Comparison of ENCODE assay signal across 15 cellular contexts in genomic region chr1:46990541-46990940, GRCh38. TPM values are rescaled to one million over a fixed set of nuclear protein-coding genes. Genes with fewer than 3 reads are reported as not detected.
"Had no signal": no experiment of that assay in that cellular context is flagged by ENCODE, and none has a peak within 500 bp of the region (broad histone marks: within the 10 kb centered on the region; RNA-seq: fewer than 3 reads in every experiment).

No MANE protein-coding gene starts in this region.

RNA-seq across cellular contexts. Expression of gene CYP4X1, which starts 32.9 kb away (rescaled TPM):
- total RNA-seq: activated naive CD4-positive, alpha-beta T cell treated with anti-CD3 and anti-CD28 coated beads for 36 hours; activated naive CD4-positive, alpha-beta T cell treated with anti-CD3 and anti-CD28 coated beads, Interleukin-2, amount 50 U/mL, for 72 hours; activated naive CD8-positive, alpha-beta T cell treated with anti-CD3 and anti-CD28 coated beads for 36 hours; activated naive CD8-positive, alpha-beta T cell treated with anti-CD3 and anti-CD28 coated beads, Interleukin-2, amount 10 ng/mL, durations not matched to agents 7 days and 5 days; activated T-cell treated with anti-CD3 and anti-CD28 coated beads, Interleukin-2, amount 50 U/mL, for 4 hours; activated T-cell treated with anti-CD3 and anti-CD28 coated beads, Interleukin-2, amount 50 U/mL, for 72 hours; activated T-helper 1 cell treated with anti-CD3 and anti-CD28 coated beads, Interleukin-12 subunit alpha, Interleukin-12 subunit beta, Interleukin-2, Interleukin-4 antibody, amounts not matched to agents 30 ng/mL and 10 ng/mL and 1 ng/mL, durations not matched to agents 14 hours and 24 hours and 36 hours; activated T-helper 17 cell treated with anti-CD3 and anti-CD28 coated beads, Interleukin-2, amount 50 U/mL, for 72 hours; activated T-helper 2 cell treated with anti-CD3 and anti-CD28 coated beads, Interferon-gamma antibody, Interleukin-2, Interleukin-4, amounts not matched to agents 10 μg/mL and 5 μg/mL and 100 μg/mL, durations not matched to agents 14 hours and 24 hours and 36 hours; astrocyte had no signal

RNA-seq across cellular contexts. Expression of gene CYP4A11, which starts 49.3 kb away (rescaled TPM):
- total RNA-seq: activated naive CD4-positive, alpha-beta T cell treated with anti-CD3 and anti-CD28 coated beads for 36 hours; activated naive CD4-positive, alpha-beta T cell treated with anti-CD3 and anti-CD28 coated beads, Interleukin-2, amount 50 U/mL, for 72 hours; activated naive CD8-positive, alpha-beta T cell treated with anti-CD3 and anti-CD28 coated beads for 36 hours; activated naive CD8-positive, alpha-beta T cell treated with anti-CD3 and anti-CD28 coated beads, Interleukin-2, amount 10 ng/mL, durations not matched to agents 7 days and 5 days; activated T-cell treated with anti-CD3 and anti-CD28 coated beads, Interleukin-2, amount 50 U/mL, for 72 hours; activated T-helper 1 cell treated with anti-CD3 and anti-CD28 coated beads, Interleukin-12 subunit alpha, Interleukin-12 subunit beta, Interleukin-2, Interleukin-4 antibody, amounts not matched to agents 30 ng/mL and 10 ng/mL and 1 ng/mL, durations not matched to agents 14 hours and 24 hours and 36 hours; activated T-helper 17 cell treated with anti-CD3 and anti-CD28 coated beads, Interleukin-2, amount 50 U/mL, for 72 hours; activated T-helper 2 cell treated with anti-CD3 and anti-CD28 coated beads, Interferon-gamma antibody, Interleukin-2, Interleukin-4, amounts not matched to agents 10 μg/mL and 5 μg/mL and 100 μg/mL, durations not matched to agents 14 hours and 24 hours and 36 hours; ascending aorta; astrocyte; bronchial epithelial cell; cardiac muscle cell; cardiac septum; chondrocyte had no signal
- polyA plus RNA-seq: cardiac muscle cell had no signal
